Comparison of ENCODE assay signal across 8 cellular contexts in genomic region chr13:100088648-100089601, GRCh38. TPM values are rescaled to one million over a fixed set of nuclear protein-coding genes. Genes with fewer than 3 reads are reported as not detected.
DNase-seq lines count a peak whose midpoint lies in the region; ATAC-seq and TF ChIP-seq lines count a peak whose summit lies in the region.

TSS of gene PCCA (plus strand) at chr13:100089093. CDS start at chr13:100089121, 28 bp downstream.

- ATAC-seq in HG02571 (IDR thresholded peaks at IDR 0.05; ENCODE audit: unreplicated experiment), result peak; percentile 96

- H3K9me3 ChIP-seq in parathyroid adenoma (ENCODE audit: control insufficient read depth, low read length), result no peaks in the 10 kb centered on the region
- no peaks in the 10 kb centered on the region for H3K9me3 ChIP-seq in tibial artery

- 0 to 1% (median 0%) methylated on average over 78 to 84 of the region's 84 CpGs for WGBS in adipose tissue, 3 donors

- TF ChIP-seq CTCF in GM10266 (IDR thresholded peaks at IDR 0.05; ENCODE audit: control insufficient read depth, insufficient read depth, low read depth, missing control alignments) (peak; percentile 13), parathyroid adenoma (IDR thresholded peaks at IDR 0.05) (no peak), tibial artery (IDR thresholded peaks at IDR 0.05) (no peak)

- H2AFZ ChIP-seq in parathyroid adenoma, result peak within 1 kb of the TSS; percentile 94

- no peak within 1 kb of the TSS for H3K9ac ChIP-seq in parathyroid adenoma

- H3K27ac ChIP-seq in adipose tissue (ENCODE audit: low read depth, low read length) (no peak within 1 kb of the TSS), parathyroid adenoma (peak within 1 kb of the TSS; percentile 47), tibial artery (peak within 1 kb of the TSS; percentile 79 to 80)

- DNase-seq in GM10266 (ENCODE audit: extremely low spot score) (peak; percentile 96), NCI-H1092 treated with DMSO at 0.1 percent for 48 hours (lab: John Stamatoyannopoulos, UW) (peak; percentile 93), T follicular helper cell (ENCODE audit: low read depth) (peak; percentile 42), cardiac septum (ENCODE audit: low spot score) (peak; percentile 96), tibial artery (peak; percentile 96 to 97)

- no peaks in the 10 kb centered on the region for H3K27me3 ChIP-seq in parathyroid adenoma (ENCODE audit: control insufficient read depth, insufficient read depth, low read length)
- H3K27me3 ChIP-seq in tibial artery, result no peaks in the 10 kb centered on the region

- intact Hi-C loops in cardiac septum (cut with DNase I), result no loop called here
- intact Hi-C loops in tibial artery (cut with DNase I; ENCODE audit: low total_unique reads), result no loop called here

- peaks cover 2% of the 10 kb centered on the region for H3K79me2 ChIP-seq in parathyroid adenoma

- H3K4me2 ChIP-seq in parathyroid adenoma (ENCODE audit: low read length), result peak within 1 kb of the TSS; percentile 84

- H3K4me3 ChIP-seq in parathyroid adenoma (ENCODE audit: low read depth, low read length), result peak within 1 kb of the TSS; percentile 89
- H3K4me3 ChIP-seq in tibial artery, result peak within 1 kb of the TSS; percentile 77 to 79

- H3K36me3 ChIP-seq in parathyroid adenoma (ENCODE audit: control insufficient read depth, insufficient read depth, low read length) (no peaks in the 10 kb centered on the region), tibial artery (no peaks in the 10 kb centered on the region)

- H3K4me1 ChIP-seq in parathyroid adenoma (no peaks in the 10 kb centered on the region), tibial artery (peaks cover 0 to 26% (median 19%) of the 10 kb centered on the region in 4 donors)

RNA-seq across cellular contexts. Expression of gene PCCA, which starts in this region (rescaled TPM):
- 10 to 100 TPM; 15.4 to 52.1 (median 26.1) TPM for polyA plus RNA-seq in adipose tissue
- total RNA-seq in cardiac septum, result 51.2 TPM

Comparison
In these comparisons a context has a peak if more than half of its experiments do, and no peak if none do; other contexts are left out.
1. DNase-seq: peak in every context shown above with its lines; median percentile 96 in tibial artery; 96 in GM10266; 96 in cardiac septum; 93 in NCI-H1092 treated with DMSO at 0.1 percent for 48 hours; 42 in T follicular helper cell.